20 cellular contexts compared by ENCODE assay signal in genomic region chr17:64092952-64093451, GRCh38. TPM values are rescaled to one million over a fixed set of nuclear protein-coding genes. Genes with fewer than 3 reads are reported as not detected.
DNase-seq lines count a peak whose midpoint lies in the region; ATAC-seq, FAIRE-seq and TF ChIP-seq lines count a peak whose summit lies in the region.
"Had no signal": no experiment of that assay in that cellular context is flagged by ENCODE, and none has a peak within 500 bp of the region (broad histone marks: within the 10 kb centered on the region; RNA-seq: fewer than 3 reads in every experiment).

No MANE protein-coding gene starts in this region.

- no peak for DNase-seq in activated T-cell treated with anti-CD3 and anti-CD28 coated beads, Interleukin-2, amount 50 U/mL, for 72 hours
- DNase-seq in activated T-cell treated with anti-CD3 and anti-CD28 coated beads, Interleukin-2, amount 50 U/mL, for 48 hours, result no peak
- DNase-seq in NCI-H82 treated with DMSO at 0.1 percent for 48 hours (lab: John Stamatoyannopoulos, UW; ENCODE audit: unreplicated experiment) (peak; percentile 60), upper lobe of right lung (no peak), H54 (ENCODE audit: insufficient read length, low spot score) (no peak), DMS79 treated with DMSO at 0.1 percent for 48 hours (lab: John Stamatoyannopoulos, UW) (no peak)
- no peak for DNase-seq in effector memory CD8-positive, alpha-beta T cell
- DNase-seq: activated naive CD4-positive, alpha-beta T cell treated with Interleukin-2 at 50 U/mL for 16 hours; effector CD4-positive, alpha-beta T cell; gastrocnemius medialis; Karpas-422; NCI-H187 treated with DMSO at 0.1 percent for 48 hours; NCI-H774; nucleus accumbens; stimulated activated naive CD8-positive, alpha-beta T cell treated with anti-CD3 and anti-CD28 coated beads, Interleukin-15, Interleukin-2, amounts not matched to agents 100 U/mL and 50 U/mL, for 24 hours; T-helper 9 cell had no signal

- intact Hi-C loops in upper lobe of right lung (cut with DNase I), result no loop called here

- H3K9me3 Mint-ChIP-seq in activated T-cell treated with anti-CD3 and anti-CD28 coated beads, Interleukin-2, amount 50 U/mL, for 72 hours, result no peaks in the 10 kb centered on the region
- H3K9me3 Mint-ChIP-seq in effector memory CD8-positive, alpha-beta T cell, result no peaks in the 10 kb centered on the region

- peak overlapping the region in 1 of 2 donors; percentile 54 for H3K4me3 Mint-ChIP-seq in activated T-cell treated with anti-CD3 and anti-CD28 coated beads, Interleukin-2, amount 50 U/mL, for 72 hours
- H3K4me3 Mint-ChIP-seq in effector memory CD8-positive, alpha-beta T cell, result peak overlapping the region in 1 of 2 donors; percentile 25

- peaks cover 88% of the 10 kb centered on the region for H3K4me1 Mint-ChIP-seq in activated T-cell treated with anti-CD3 and anti-CD28 coated beads, Interleukin-2, amount 50 U/mL, for 72 hours (ENCODE audit: low read depth)
- H3K4me1 Mint-ChIP-seq in effector memory CD8-positive, alpha-beta T cell (ENCODE audit: low read depth in 2 of 2), result peaks cover 51 to 63% of the 10 kb centered on the region in 2 donors

- no peaks in the 10 kb centered on the region for H3K9me3 ChIP-seq in upper lobe of right lung
- H3K9me3 ChIP-seq: gastrocnemius medialis had no signal

- H3K27ac ChIP-seq in upper lobe of right lung, result no peak overlapping the region
- H3K27ac ChIP-seq: gastrocnemius medialis had no signal

- H3K36me3 ChIP-seq in upper lobe of right lung, result peaks cover 15% of the 10 kb centered on the region
- H3K36me3 ChIP-seq: gastrocnemius medialis had no signal

- no peaks in the 10 kb centered on the region for H3K27me3 ChIP-seq in upper lobe of right lung
- H3K27me3 ChIP-seq: gastrocnemius medialis had no signal

- peaks cover 35% of the 10 kb centered on the region for H3K4me1 ChIP-seq in upper lobe of right lung

- peak; percentile 20 to 32 for ATAC-seq in activated T-cell treated with anti-CD3 and anti-CD28 coated beads, Interleukin-2, amount 50 U/mL, for 72 hours (replicated peaks in 1 of 2)
- peak; percentile 32 for ATAC-seq in effector memory CD8-positive, alpha-beta T cell (replicated peaks)
- ATAC-seq in upper lobe of right lung (peak; percentile 48), GM18907 (IDR thresholded peaks at IDR 0.05; ENCODE audit: unreplicated experiment) (no peak)
- ATAC-seq: gastrocnemius medialis; HCT116; Right ventricle myocardium inferior; stimulated activated naive CD8-positive, alpha-beta T cell treated with anti-CD3 and anti-CD28 coated beads, Interleukin-15, Interleukin-2, amounts not matched to agents 100 U/mL and 50 U/mL, for 24 hours had no signal

- H3K4me3 ChIP-seq in upper lobe of right lung, result no peak overlapping the region
- H3K4me3 ChIP-seq: gastrocnemius medialis had no signal

- peaks cover 18 to 20% of the 10 kb centered on the region in 2 donors for H3K36me3 Mint-ChIP-seq in activated T-cell treated with anti-CD3 and anti-CD28 coated beads, Interleukin-2, amount 50 U/mL, for 72 hours (ENCODE audit: insufficient read depth in 2 of 2)
- peaks cover 38% of the 10 kb centered on the region for H3K36me3 Mint-ChIP-seq in effector memory CD8-positive, alpha-beta T cell (ENCODE audit: insufficient read depth)

- H3K27ac Mint-ChIP-seq in activated T-cell treated with anti-CD3 and anti-CD28 coated beads, Interleukin-2, amount 50 U/mL, for 72 hours, result peak overlapping the region; percentile 47
- peak overlapping the region; percentile 78 to 98 for H3K27ac Mint-ChIP-seq in effector memory CD8-positive, alpha-beta T cell

- no peak for FAIRE-seq in H54 (lab: Jason Lieb, UNC)
- FAIRE-seq: D721Med had no signal

- no peak for TF ChIP-seq POLR2A in H54 (IDR thresholded peaks at IDR 0.05; ENCODE audit: low read depth, low read length)

- H3K27me3 Mint-ChIP-seq in activated T-cell treated with anti-CD3 and anti-CD28 coated beads, Interleukin-2, amount 50 U/mL, for 72 hours (ENCODE audit: low read depth), result no peaks in the 10 kb centered on the region
- no peaks in the 10 kb centered on the region for H3K27me3 Mint-ChIP-seq in effector memory CD8-positive, alpha-beta T cell

- TF ChIP-seq CTCF in upper lobe of right lung (IDR thresholded peaks at IDR 0.05), result no peak

RNA-seq across cellular contexts. Expression of gene ERN1, which starts 36.9 kb away (rescaled TPM):
- 10 to 100 TPM; 58.1 to 98.3 TPM for total RNA-seq in activated T-cell treated with anti-CD3 and anti-CD28 coated beads, Interleukin-2, amount 50 U/mL, for 72 hours
- 52.6 TPM for total RNA-seq in upper lobe of right lung
